9 cellular contexts compared by ENCODE assay signal in genomic region chr13:98664047-98664446, GRCh38.
A peak's percentile ranks its signal among the peaks of the same experiment; 100 is the strongest.
DNase-seq lines count a peak whose midpoint lies in the region; ATAC-seq and TF ChIP-seq lines count a peak whose summit lies in the region.
"Had no signal": no experiment of that assay in that cellular context is flagged by ENCODE, and none has a peak within 500 bp of the region (broad histone marks: within the 10 kb centered on the region; RNA-seq: fewer than 3 reads in every experiment).

No MANE protein-coding gene starts in this region.

- ATAC-seq in HG03565 (IDR thresholded peaks at IDR 0.05; ENCODE audit: unreplicated experiment) (no peak), HG03097 (IDR thresholded peaks at IDR 0.05; ENCODE audit: low FRiP score, unreplicated experiment) (no peak)

- no peak overlapping the region for H3K4me3 ChIP-seq in fibroblast of mammary gland (ENCODE audit: control insufficient read depth, low read depth, low read length)
- H3K4me3 ChIP-seq: ascending aorta had no signal

- DNase-seq in LHCN-M2 (ENCODE audit: low read depth) (peak; percentile 81), fibroblast of mammary gland (ENCODE audit: low read depth) (peak; percentile 89), foreskin melanocyte (no peak), NCI-H1048 (lab: John Stamatoyannopoulos, UW) (no peak)
- peak; percentile 45 for DNase-seq in activated CD8-positive, alpha-beta memory T cell treated with anti-CD3 and anti-CD28 coated beads, Interleukin-2, amount 50 U/mL, for 4 hours
- peak; percentile 47 for DNase-seq in stimulated activated CD8-positive, alpha-beta memory T cell treated with anti-CD3 and anti-CD28 coated beads, Interleukin-4, amount 100 ng/mL, for 24 hours (ENCODE audit: low read depth)

- TF ChIP-seq CTCF in fibroblast of mammary gland (conservative IDR thresholded peaks at IDR 0.05; ENCODE audit: control insufficient read depth, insufficient read depth, low read depth, low read length): no peak

Comparison
In these comparisons a context has a peak if more than half of its experiments do, and no peak if none do; other contexts are left out.
1. DNase-seq: peak in LHCN-M2 (single experiment), activated CD8-positive, alpha-beta memory T cell treated with anti-CD3 and anti-CD28 coated beads, Interleukin-2, amount 50 U/mL, for 4 hours (single experiment), fibroblast of mammary gland (single experiment) and stimulated activated CD8-positive, alpha-beta memory T cell treated with anti-CD3 and anti-CD28 coated beads, Interleukin-4, amount 100 ng/mL, for 24 hours (single experiment); none in foreskin melanocyte (single experiment) and NCI-H1048 (single experiment).